ENCODE assay signal across 11 cellular contexts in genomic region chr17:19533036-19533717, GRCh38. TPM values are rescaled to one million over a fixed set of nuclear protein-coding genes. Genes with fewer than 3 reads are reported as not detected.
DNase-seq lines count a peak whose midpoint lies in the region; ATAC-seq, FAIRE-seq and TF ChIP-seq lines count a peak whose summit lies in the region.
"Had no signal": no experiment of that assay in that cellular context is flagged by ENCODE, and none has a peak within 500 bp of the region (broad histone marks: within the 10 kb centered on the region; RNA-seq: fewer than 3 reads in every experiment).

No MANE protein-coding gene starts in this region.

- ATAC-seq in pancreas: no peak
- no peak for ATAC-seq in GM21619 (IDR thresholded peaks at IDR 0.05; ENCODE audit: unreplicated experiment)

- H3K79me2 ChIP-seq in OCI-LY3 (ENCODE audit: low read length): peaks cover 31% of the 10 kb centered on the region

- no peak for FAIRE-seq in pancreas (lab: Jason Lieb, UNC)

- H3K27ac ChIP-seq in BLaER1 (no peak overlapping the region), OCI-LY3 (ENCODE audit: low read length) (no peak overlapping the region), pancreas (no peak overlapping the region)

- H3K9me3 ChIP-seq in BLaER1 (no peaks in the 10 kb centered on the region), OCI-LY3 (ENCODE audit: insufficient read depth, low read length) (no peaks in the 10 kb centered on the region), pancreas (no peaks in the 10 kb centered on the region)

- H3K27me3 ChIP-seq in BLaER1 (peaks cover 60% of the 10 kb centered on the region), OCI-LY3 (ENCODE audit: low read depth, low read length) (no peaks in the 10 kb centered on the region), pancreas (peaks cover 0 to 8% (median 0%) of the 10 kb centered on the region in 4 donors)

- H3K9ac ChIP-seq in BLaER1 (no peak overlapping the region), OCI-LY3 (ENCODE audit: low read length) (peak overlapping the region; percentile 74)

- peaks cover 31% of the 10 kb centered on the region; the same call in 1 of the 2 replicates for H4K20me1 ChIP-seq in BLaER1
- no peaks in the 10 kb centered on the region for H4K20me1 ChIP-seq in OCI-LY3 (ENCODE audit: insufficient read depth, low read length)

- 27 to 30% methylated on average over 30 of the region's 30 CpGs for WGBS in pancreas, 2 donors

- H2AFZ ChIP-seq in OCI-LY3 (ENCODE audit: low read depth, low read length): peak overlapping the region; percentile 70; the same call in 1 of the 2 replicates

- no peak for TF ChIP-seq CTCF in OCI-LY3 (IDR thresholded peaks at IDR 0.05; ENCODE audit: low read depth, low read length)
- no peak for TF ChIP-seq CTCF in foreskin fibroblast (IDR thresholded peaks at IDR 0.05; ENCODE audit: low read depth, low read length)
- TF ChIP-seq CTCF in pancreas (IDR thresholded peaks at IDR 0.05): no peak

- DNase-seq in foreskin fibroblast: no peak
- peak in 1 of 6 donors; percentile 39 for DNase-seq in pancreas
- no peak for DNase-seq in activated gamma-delta T cell (lab: John Stamatoyannopoulos, UW)
- DNase-seq in NCI-H2081 (lab: John Stamatoyannopoulos, UW): no peak
- DNase-seq in NCI-H510A treated with DMSO at 0.1 percent for 48 hours (lab: John Stamatoyannopoulos, UW): no peak
- DNase-seq: GF-D8, HCEC 1CT, NCI-H2227 treated with DMSO at 0.1 percent for 48 hours had no signal

- intact Hi-C loops in pancreas (cut with DNase I): loop anchor here in 1 of 3 donors (10.0 kb wide), 1 partner anchor 102 kb away; no protein-coding TSS in a partner anchor

- H3K4me3 ChIP-seq in BLaER1 (peak overlapping the region; percentile 62; the same call in 1 of the 2 replicates), OCI-LY3 (ENCODE audit: low read length) (peak overlapping the region; percentile 86), foreskin fibroblast (ENCODE audit: low read depth in 1 of 2, low read length in 2 of 2) (peak overlapping the region; percentile 35 to 41), pancreas (peak overlapping the region in 3 of 4 donors; percentile 21 to 48 (median 32))

- H3K4me1 ChIP-seq in BLaER1 (peaks cover 27% of the 10 kb centered on the region), OCI-LY3 (ENCODE audit: low read length) (peaks cover 21% of the 10 kb centered on the region), pancreas (peaks cover 0 to 8% (median 0%) of the 10 kb centered on the region in 3 donors)

- peak overlapping the region; percentile 83 for H3K4me2 ChIP-seq in BLaER1
- peak overlapping the region; percentile 73 for H3K4me2 ChIP-seq in OCI-LY3 (ENCODE audit: low read length)

- H3K36me3 ChIP-seq in BLaER1 (no peaks in the 10 kb centered on the region), OCI-LY3 (replicated peaks; ENCODE audit: low read depth, low read length) (no peaks in the 10 kb centered on the region), pancreas (no peaks in the 10 kb centered on the region)

RNA-seq across cellular contexts. Expression of gene SLC47A1, which starts 0.5 kb away (rescaled TPM):
- under 1 TPM in 5 of 6 donors, not detected in 1; 0.12 to 0.97 (median 0.73) TPM for total RNA-seq in pancreas
- under 1 TPM; 0.14 to 0.49 TPM for polyA plus RNA-seq in pancreas

Comparison
In these comparisons a context has a peak if more than half of its experiments do, and no peak if none do; other contexts are left out.
1. H3K4me3 ChIP-seq: peak in every context shown above with its lines; median percentile 86 in OCI-LY3; 62 in BLaER1; 38 in foreskin fibroblast; 32 in pancreas.